ENCODE assay signal across 28 cellular contexts in the genomic region with DNA sequence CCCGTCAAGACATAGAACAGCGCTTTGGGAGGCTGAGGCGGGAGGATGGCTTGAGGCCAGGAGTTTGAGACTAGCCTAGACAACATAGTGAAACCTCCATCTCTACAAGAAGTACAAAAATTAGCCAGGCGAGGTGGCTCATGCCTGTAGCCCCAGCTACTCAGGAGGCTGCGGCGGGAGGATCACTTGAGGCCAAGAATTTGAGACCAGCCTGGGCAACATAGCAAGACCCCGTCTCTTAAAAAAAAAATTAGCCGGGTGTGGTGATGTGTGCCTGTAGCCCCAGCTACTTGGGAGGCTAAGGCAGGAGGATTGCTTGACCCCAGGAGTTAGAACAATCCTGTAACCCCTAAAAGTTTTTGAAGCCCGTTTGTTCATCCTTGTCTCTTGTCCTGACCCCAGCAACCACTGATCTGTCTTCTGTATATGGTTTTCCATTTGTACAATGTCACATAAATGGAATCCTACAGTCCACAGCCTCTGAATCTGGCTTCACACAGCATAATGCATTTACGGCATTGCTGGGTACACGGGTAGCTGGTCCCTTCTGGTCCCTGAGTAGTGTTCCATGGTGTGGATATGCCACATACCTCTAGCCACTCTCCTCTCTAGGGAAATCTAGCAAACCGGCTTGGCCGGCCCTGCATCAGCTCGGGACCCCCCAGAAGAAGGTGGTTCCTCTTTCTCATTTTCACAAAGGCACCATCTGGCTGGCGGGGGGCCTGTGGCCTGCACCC. TPM values are rescaled to one million over a fixed set of nuclear protein-coding genes. Genes with fewer than 3 reads are reported as not detected.
DNase-seq lines count a peak whose midpoint lies in the region; ATAC-seq, FAIRE-seq and TF ChIP-seq lines count a peak whose summit lies in the region.
"Had no signal": no experiment of that assay in that cellular context is flagged by ENCODE, and none has a peak within 500 bp of the region (broad histone marks: within the 10 kb centered on the region; RNA-seq: fewer than 3 reads in every experiment).

No MANE protein-coding gene starts in this region.

- no TSS peak for BruUV-seq in HepG2 (replicated peaks; lab: Mats Ljungman, UMichigan)

- H3K27ac ChIP-seq in HepG2 (ENCODE audit: extremely low read length, insufficient read depth, low read length) (no peak overlapping the region), right lobe of liver (no peak overlapping the region), substantia nigra (ENCODE audit: low read depth, low read length, poor library complexity, severe bottlenecking) (no peak overlapping the region)
- H3K27ac ChIP-seq: cardiac muscle cell, tibial nerve had no signal

- H3K9me3 Mint-ChIP-seq in brain (no peaks in the 10 kb centered on the region), neural crest cell (no peaks in the 10 kb centered on the region)
- H3K9me3 Mint-ChIP-seq in stimulated activated naive CD8-positive, alpha-beta T cell treated with anti-CD3 and anti-CD28 coated beads, Interleukin-15, amount 100 ng/mL, for 72 hours = no peaks in the 10 kb centered on the region
- H3K9me3 Mint-ChIP-seq: activated T-helper 1 cell treated with anti-CD3 and anti-CD28 coated beads, Interleukin-12 subunit alpha, Interleukin-12 subunit beta, Interleukin-2, Interleukin-4 antibody, amounts not matched to agents 30 ng/mL and 10 ng/mL and 1 ng/mL, durations not matched to agents 14 hours and 24 hours and 36 hours; CD8-positive, alpha-beta T cell had no signal

- TF ChIP-seq EP300 in HepG2 (IDR thresholded peaks at IDR 0.05; ENCODE audit: low read depth in 2 of 2, low read length in 2 of 2) (no peak), HepG2 (CRISPR knock-in tag; IDR thresholded peaks at IDR 0.05; ENCODE audit: borderline replicate concordance) (no peak)

- H3K4me3 Mint-ChIP-seq in brain (peak overlapping the region in 1 of 5 experiments; percentile 52), neural crest cell (peak overlapping the region; percentile 22)
- no peak overlapping the region for H3K4me3 Mint-ChIP-seq in stimulated activated naive CD8-positive, alpha-beta T cell treated with anti-CD3 and anti-CD28 coated beads, Interleukin-15, amount 100 ng/mL, for 72 hours
- H3K4me3 Mint-ChIP-seq: activated T-helper 1 cell treated with anti-CD3 and anti-CD28 coated beads, Interleukin-12 subunit alpha, Interleukin-12 subunit beta, Interleukin-2, Interleukin-4 antibody, amounts not matched to agents 30 ng/mL and 10 ng/mL and 1 ng/mL, durations not matched to agents 14 hours and 24 hours and 36 hours; CD8-positive, alpha-beta T cell had no signal

- 96% methylated on average over 15 of the region's 15 CpGs for WGBS in HepG2 (ENCODE audit: low lambda C conversion rate)
- WGBS in right lobe of liver (ENCODE audit: insufficient coverage, low coverage, low lambda C conversion rate, missing lambda C conversion rate) = 94% methylated on average over 5 of the region's 15 CpGs

- intact Hi-C loops in HepG2 (cut with micrococcal nuclease; ENCODE audit: unreplicated experiment) = no loop called here
- intact Hi-C loops in right lobe of liver (cut with DNase I) = no loop called here

- no peak overlapping the region for H3K4me3 ChIP-seq in HepG2 (replicated peaks in 1 of 3; ENCODE audit: insufficient read depth in 1 of 3, low read depth in 2 of 3, low read length in 3 of 3)
- H3K4me3 ChIP-seq in right lobe of liver = no peak overlapping the region
- H3K4me3 ChIP-seq: cardiac muscle cell, heart left ventricle, tibial nerve had no signal

- H3K9ac ChIP-seq in HepG2 (ENCODE audit: insufficient read depth, low read depth, low read length) = no peak overlapping the region

- peaks cover 11% of the 10 kb centered on the region; the same call in 1 of the 2 replicates for H4K20me1 ChIP-seq in HepG2 (ENCODE audit: insufficient read depth, low read length)

- H3K36me3 Mint-ChIP-seq in brain (peaks cover 26% of the 10 kb centered on the region), neural crest cell (ENCODE audit: low read depth) (no peaks in the 10 kb centered on the region)
- H3K36me3 Mint-ChIP-seq: CD8-positive, alpha-beta T cell had no signal

- no peak for FAIRE-seq in HepG2 (lab: Jason Lieb, UNC)
- FAIRE-seq: G401.6, H54 had no signal

- ATAC-seq in HepG2 (no peak), right lobe of liver (no peak), GM18498 (IDR thresholded peaks at IDR 0.05; ENCODE audit: unreplicated experiment) (no peak), GM18868 (IDR thresholded peaks at IDR 0.05; ENCODE audit: unreplicated experiment) (no peak)
- no peak for ATAC-seq in stimulated activated naive CD8-positive, alpha-beta T cell treated with anti-CD3 and anti-CD28 coated beads, Interleukin-15, amount 100 ng/mL, for 72 hours
- ATAC-seq: CD8-positive, alpha-beta T cell; heart left ventricle; Right ventricle myocardium inferior had no signal

- no peak overlapping the region for H2AFZ ChIP-seq in HepG2 (ENCODE audit: low read length)

- TF ChIP-seq POLR2A in HepG2 (IDR thresholded peaks at IDR 0.05; ENCODE audit: insufficient read depth in 1 of 2, low read depth in 2 of 2, low read length in 2 of 2) (no peak), right lobe of liver (IDR thresholded peaks at IDR 0.05) (no peak)

- TF ChIP-seq RAD21 in HepG2 (CRISPR knock-in tag; IDR thresholded peaks at IDR 0.05) = no peak

- no peaks in the 10 kb centered on the region for H3K9me3 ChIP-seq in HepG2 (ENCODE audit: low read length)
- no peaks in the 10 kb centered on the region for H3K9me3 ChIP-seq in right lobe of liver
- H3K9me3 ChIP-seq: heart left ventricle, tibial nerve had no signal

- no peak for TF ChIP-seq CTCF in HepG2 (CRISPR knock-in tag; IDR thresholded peaks at IDR 0.05)
- no peak for TF ChIP-seq CTCF in right lobe of liver (IDR thresholded peaks at IDR 0.05)
- TF ChIP-seq CTCF in brain (conservative IDR thresholded peaks at IDR 0.05) = no peak
- no peak for TF ChIP-seq CTCF in neural crest cell (conservative IDR thresholded peaks at IDR 0.05)

- H3K4me2 ChIP-seq in HepG2 (ENCODE audit: low read depth, low read length) = no peak overlapping the region

- no peaks in the 10 kb centered on the region for H3K27me3 Mint-ChIP-seq in brain
- no peaks in the 10 kb centered on the region for H3K27me3 Mint-ChIP-seq in neural crest cell (ENCODE audit: low read depth)
- H3K27me3 Mint-ChIP-seq in stimulated activated naive CD8-positive, alpha-beta T cell treated with anti-CD3 and anti-CD28 coated beads, Interleukin-15, amount 100 ng/mL, for 72 hours = no peaks in the 10 kb centered on the region

- H3K27ac Mint-ChIP-seq in brain (peak overlapping the region; percentile 21 to 95 (median 38)), neural crest cell (ENCODE audit: unreplicated experiment) (no peak overlapping the region)
- H3K27ac Mint-ChIP-seq in stimulated activated naive CD8-positive, alpha-beta T cell treated with anti-CD3 and anti-CD28 coated beads, Interleukin-15, amount 100 ng/mL, for 72 hours = no peak overlapping the region
- H3K27ac Mint-ChIP-seq: activated T-helper 1 cell treated with anti-CD3 and anti-CD28 coated beads, Interleukin-12 subunit alpha, Interleukin-12 subunit beta, Interleukin-2, Interleukin-4 antibody, amounts not matched to agents 30 ng/mL and 10 ng/mL and 1 ng/mL, durations not matched to agents 14 hours and 24 hours and 36 hours; CD8-positive, alpha-beta T cell had no signal

- DNase-seq in HepG2 (ENCODE audit: low spot score) = no peak
- DNase-seq in right lobe of liver = no peak
- no peak for DNase-seq in neural crest cell (ENCODE audit: low read depth, low spot score)
- DNase-seq in substantia nigra (lab: John Stamatoyannopoulos, UW) = no peak
- no peak for DNase-seq in stimulated activated naive CD8-positive, alpha-beta T cell treated with anti-CD3 and anti-CD28 coated beads, Interleukin-15, amount 100 ng/mL, for 72 hours
- DNase-seq: activated naive CD4-positive, alpha-beta T cell treated with anti-CD3 and anti-CD28 coated beads, Interleukin-2, amount 50 U/mL, for 16 hours; CD8-positive, alpha-beta T cell; cortex of kidney; heart left ventricle; mammary epithelial cell; NCI-H1048; NCI-H2029; NCI-H345; NCI-H774; occipital lobe; stimulated activated CD4-positive, alpha-beta T cell treated with anti-CD3 and anti-CD28 coated beads, Interleukin-12 subunit alpha, Interleukin-12 subunit beta, amount 100 ng/mL, for 4 hours; stimulated activated CD4-positive, alpha-beta T cell treated with anti-CD3 and anti-CD28 coated beads, Interleukin-4, amount 100 ng/mL, for 4 hours; stimulated activated naive CD4-positive, alpha-beta T cell treated with Interleukin-2 at 50 U/mL for 16 hours; T1000 had no signal

- peaks cover 54% of the 10 kb centered on the region for H3K79me2 ChIP-seq in HepG2 (ENCODE audit: insufficient read depth, low read length)

- H3K4me1 ChIP-seq in HepG2 (ENCODE audit: insufficient read depth, low read length) = peaks cover 8% of the 10 kb centered on the region; the same call in 1 of the 2 replicates
- no peaks in the 10 kb centered on the region for H3K4me1 ChIP-seq in right lobe of liver

- H3K36me3 ChIP-seq in HepG2 (replicated peaks in 1 of 2; ENCODE audit: control insufficient read depth in 1 of 2, insufficient read depth in 2 of 2, low read length in 2 of 2) = peaks cover 1 to 23% of the 10 kb centered on the region in 2 experiments; a peak in 3 of 5 replicates
- H3K36me3 ChIP-seq in right lobe of liver = no peaks in the 10 kb centered on the region
- H3K36me3 ChIP-seq: cardiac muscle cell, heart left ventricle, tibial nerve had no signal

- H3K4me1 Mint-ChIP-seq in brain (peaks cover 69% of the 10 kb centered on the region), neural crest cell (peaks cover 17% of the 10 kb centered on the region)
- peaks cover 6% of the 10 kb centered on the region for H3K4me1 Mint-ChIP-seq in stimulated activated naive CD8-positive, alpha-beta T cell treated with anti-CD3 and anti-CD28 coated beads, Interleukin-15, amount 100 ng/mL, for 72 hours

- in situ Hi-C loops in HepG2 (cut with HindIII; ENCODE audit: extremely low pct_ligation_motif_present, low pct_unique_long_range_greater_than_20kb) = no loop called here

- POLR2A ChIA-PET in HepG2 (lab: Yijun Ruan, JAX) = interaction anchor here (1.7 kb wide), 1 partner anchor 9 kb away, joined by 3 read pairs; a partner anchor contains a TSS

- CTCF ChIA-PET in HepG2 (lab: Yijun Ruan, JAX; ENCODE audit: low intra/inter-chr PET ratio, low total read pairs) = no interaction called here

- H3K27me3 ChIP-seq in HepG2 (ENCODE audit: control insufficient read depth in 1 of 2, insufficient read depth in 2 of 2, low read length in 2 of 2) (no peaks in the 10 kb centered on the region), right lobe of liver (no peaks in the 10 kb centered on the region)
- H3K27me3 ChIP-seq: cardiac muscle cell, heart left ventricle, tibial nerve had no signal

RNA-seq across cellular contexts. Expression of a gene that starts 8.4 kb away (rescaled TPM):
- total RNA-seq in HepG2 (2016; rRNA removed; fragmentation: Illumina TruSeq; extraction: Trizol) (16.5 and 17.8 TPM in 2 replicates), right lobe of liver (1 to 10 TPM; 1.9 to 9.8 (median 6.5) TPM), neural crest cell (48.0 and 50.1 TPM in 2 replicates)
- 8.1 and 9.5 TPM in 2 replicates for total RNA-seq in HepG2 (2016; cell fraction: cytosol; rRNA removed; fragmentation: Illumina TruSeq; extraction: Trizol; ENCODE audit: low read depth)
- 13.6 and 19.1 TPM in 2 replicates for total RNA-seq in HepG2 (2016; cell fraction: insoluble cytoplasmic fraction; rRNA removed; fragmentation: Illumina TruSeq; extraction: Trizol)
- total RNA-seq in HepG2 (2016; cell fraction: membrane; rRNA removed; fragmentation: Illumina TruSeq; extraction: Trizol) = 17.2 and 18.9 TPM in 2 replicates
- total RNA-seq in HepG2 (2016; cell fraction: nucleus; rRNA removed; fragmentation: Illumina TruSeq; extraction: Trizol) = 15.6 and 22.1 TPM in 2 replicates
- polyA plus RNA-seq in HepG2 (2011; rRNA removed) (26.7 and 28.2 TPM in 2 replicates), brain (ENCODE audit: insufficient read depth, low read depth, low replicate concordance) (33.6 TPM)
- polyA plus RNA-seq in HepG2 (2011; cell fraction: cytosol; rRNA removed) = 12.3 and 16.0 TPM in 2 replicates
- polyA plus RNA-seq in HepG2 (2011; cell fraction: nucleus; rRNA removed) = 38.7 and 43.3 TPM in 2 replicates
- polyA plus RNA-seq in HepG2 (2012) = 36.1 and 37.4 TPM in 2 replicates
- 10.4 and 12.9 TPM in 2 replicates for polyA plus RNA-seq in HepG2 (2016; cell fraction: cytosol; fragmentation: Illumina TruSeq; extraction: Trizol; ENCODE audit: low read depth)
- polyA plus RNA-seq in HepG2 (2016; cell fraction: insoluble cytoplasmic fraction; fragmentation: Illumina TruSeq; extraction: Trizol; ENCODE audit: low read depth) = 27.6 and 31.7 TPM in 2 replicates
- polyA plus RNA-seq in HepG2 (2016; cell fraction: membrane; fragmentation: Illumina TruSeq; extraction: Trizol; ENCODE audit: low read depth) = 23.3 and 26.7 TPM in 2 replicates
- 51.1 and 66.8 TPM in 2 replicates for polyA plus RNA-seq in HepG2 (2016; cell fraction: nucleus; fragmentation: Illumina TruSeq; extraction: Trizol; ENCODE audit: insufficient read depth, low read depth)
- polyA minus RNA-seq in HepG2 (2011; rRNA and poly(A)+ RNA removed; ENCODE audit: low replicate concordance) = 23.4 and 53.2 TPM in 2 replicates
- 14.9 and 17.7 TPM in 2 replicates for polyA minus RNA-seq in HepG2 (2011; cell fraction: cytosol; rRNA and poly(A)+ RNA removed)
- polyA minus RNA-seq in HepG2 (2011; cell fraction: nucleus; rRNA and poly(A)+ RNA removed) = 15.5 and 16.5 TPM in 2 replicates

Comparison
In these comparisons a context has a peak if more than half of its experiments do, and no peak if none do; other contexts are left out.
1. H3K27ac Mint-ChIP-seq: peak in brain (5 of 5); none in neural crest cell (single experiment) and stimulated activated naive CD8-positive, alpha-beta T cell treated with anti-CD3 and anti-CD28 coated beads, Interleukin-15, amount 100 ng/mL, for 72 hours (0 of 2).